Comparison of ENCODE assay signal across 8 cellular contexts in genomic region chr2:241354668-241355658, GRCh38. TPM values are rescaled to one million over a fixed set of nuclear protein-coding genes. Genes with fewer than 3 reads are reported as not detected.
DNase-seq lines count a peak whose midpoint lies in the region; ATAC-seq and TF ChIP-seq lines count a peak whose summit lies in the region.

No MANE protein-coding gene starts in this region.

- no peak for TF ChIP-seq POLR2A in tibial nerve (IDR thresholded peaks at IDR 0.05)

- DNase-seq in DMS 273 (lab: John Stamatoyannopoulos, UW; ENCODE audit: unreplicated experiment) (peak; percentile 91), HL-60 (ENCODE audit: low read depth in 1 of 2, low spot score in 1 of 2) (peak; percentile 76 to 90), SJCRH30 (peak; percentile 50 to 51), Right ventricle myocardium superior (peak; percentile 94), tibial nerve (ENCODE audit: low spot score in 2 of 2) (peak; percentile 59 to 67)
- peak; percentile 67 for DNase-seq in activated naive CD4-positive, alpha-beta T cell treated with Interleukin-2 at 50 U/mL for 16 hours

- H3K4me2 ChIP-seq in parathyroid adenoma (ENCODE audit: low read length) = peak overlapping the region; percentile 45

- peak; percentile 63 for ATAC-seq in Right ventricle myocardium superior (ENCODE audit: poor library complexity)
- no peak for ATAC-seq in GM21528 (IDR thresholded peaks at IDR 0.05; ENCODE audit: low FRiP score, unreplicated experiment)

- peaks cover 36% of the 10 kb centered on the region for H3K36me3 ChIP-seq in SJCRH30
- H3K36me3 ChIP-seq in parathyroid adenoma (ENCODE audit: control insufficient read depth, insufficient read depth, low read length) = no peaks in the 10 kb centered on the region
- H3K36me3 ChIP-seq in tibial nerve = peaks cover 5 to 45% (median 12%) of the 10 kb centered on the region in 3 donors

- H3K9me3 ChIP-seq in SJCRH30 (replicated peaks) = no peaks in the 10 kb centered on the region
- H3K9me3 ChIP-seq in parathyroid adenoma (ENCODE audit: control insufficient read depth, low read length) = no peaks in the 10 kb centered on the region
- H3K9me3 ChIP-seq in tibial nerve = no peaks in the 10 kb centered on the region

- H3K27me3 ChIP-seq in HL-60 (ENCODE audit: insufficient read depth, poor library complexity, severe bottlenecking) (no peaks in the 10 kb centered on the region), SJCRH30 (no peaks in the 10 kb centered on the region), parathyroid adenoma (ENCODE audit: control insufficient read depth, insufficient read depth, low read length) (no peaks in the 10 kb centered on the region), tibial nerve (no peaks in the 10 kb centered on the region)

- peak overlapping the region; percentile 17 for H3K4me3 ChIP-seq in HL-60 (replicated peaks; ENCODE audit: insufficient read depth, low read length)
- H3K4me3 ChIP-seq in SJCRH30 = no peak overlapping the region
- no peak overlapping the region for H3K4me3 ChIP-seq in parathyroid adenoma (ENCODE audit: low read depth, low read length)
- peak overlapping the region in 3 of 4 donors; percentile 1 to 40 (median 7) for H3K4me3 ChIP-seq in tibial nerve

- H3K27ac ChIP-seq in HL-60 (replicated peaks) (peak overlapping the region; percentile 19; the same call in 1 of the 2 replicates), SJCRH30 (no peak overlapping the region), parathyroid adenoma (peak overlapping the region; percentile 83), tibial nerve (peak overlapping the region in 3 of 4 donors; percentile 78 to 81 (median 79))

- 35 to 38% methylated on average over 21 to 38 of the region's 40 CpGs for WGBS in tibial nerve, 2 donors

- intact Hi-C loops in Right ventricle myocardium superior (cut with DNase I) = loop anchor here (5.0 kb wide), 1 partner anchor 38 kb away; the partner anchor contains the start of genes HDLBP and SEPTIN2

- peaks cover 32% of the 10 kb centered on the region for H3K79me2 ChIP-seq in parathyroid adenoma

- TF ChIP-seq CTCF in HL-60 (IDR thresholded peaks at IDR 0.05; ENCODE audit: insufficient read depth, low read length) = no peak
- peak; percentile 40 for TF ChIP-seq CTCF in parathyroid adenoma (IDR thresholded peaks at IDR 0.05)
- TF ChIP-seq CTCF in tibial nerve (IDR thresholded peaks at IDR 0.05) = no peak

- H3K4me1 ChIP-seq in SJCRH30 (peaks cover 8% of the 10 kb centered on the region), parathyroid adenoma (peaks cover 18% of the 10 kb centered on the region), tibial nerve (peaks cover 0 to 39% (median 28%) of the 10 kb centered on the region in 4 donors)

- TF ChIP-seq EP300 in tibial nerve (IDR thresholded peaks at IDR 0.05) = peak in 1 of 2 donors; percentile 17

- no peak overlapping the region for H3K9ac ChIP-seq in parathyroid adenoma

- H2AFZ ChIP-seq in parathyroid adenoma = peak overlapping the region; percentile 63

RNA-seq across cellular contexts. Expression of gene FARP2, which starts 1.1 kb away (rescaled TPM):
- total RNA-seq in SJCRH30 (2014; rRNA removed; shearing (Covaris generic)) = 68.6 and 69.6 TPM in 2 replicates
- 14.0 TPM for total RNA-seq in Right ventricle myocardium superior
- 100 to 1,000 TPM in 2 of 4 donors, 10 to 100 TPM in 2; 42.7 to 229 (median 93.2) TPM for total RNA-seq in tibial nerve

RNA-seq across cellular contexts. Expression of gene SEPTIN2, which starts 39.2 kb away (rescaled TPM):
- total RNA-seq in SJCRH30 (2014; rRNA removed; shearing (Covaris generic)) = 589 and 661 TPM in 2 replicates
- total RNA-seq in Right ventricle myocardium superior = 139 TPM
- total RNA-seq in tibial nerve = 100 to 1,000 TPM; 311 to 585 (median 373) TPM

RNA-seq across cellular contexts. Expression of gene HDLBP, which starts 39.5 kb away (rescaled TPM):
- total RNA-seq in SJCRH30 (2014; rRNA removed; shearing (Covaris generic)) = 522 and 557 TPM in 2 replicates
- total RNA-seq in Right ventricle myocardium superior (373 TPM), tibial nerve (100 to 1,000 TPM; 324 to 412 (median 363) TPM)

Comparison
In these comparisons a context has a peak if more than half of its experiments do, and no peak if none do; other contexts are left out.
1. H3K4me3 ChIP-seq: peak in HL-60 (single experiment) and tibial nerve (3 of 4); none in SJCRH30 (single experiment) and parathyroid adenoma (single experiment).
2. Peak in every context shown above with its lines, with median percentiles within 50 percentile points of each other: DNase-seq.